8 cellular contexts compared by ENCODE assay signal in genomic region chr16:30787613-30788378, GRCh38. TPM values are rescaled to one million over a fixed set of nuclear protein-coding genes. Genes with fewer than 3 reads are reported as not detected.
DNase-seq lines count a peak whose midpoint lies in the region; ATAC-seq, FAIRE-seq and TF ChIP-seq lines count a peak whose summit lies in the region.

No MANE protein-coding gene starts in this region.

- BruUV-seq in K562 (replicated peaks; lab: Mats Ljungman, UMichigan), result TSS peak; percentile 78

- peak overlapping the region; percentile 88 to 98 for H3K9ac ChIP-seq in K562 (ENCODE audit: insufficient read depth in 1 of 2, low read depth in 2 of 2, low read length in 2 of 2)
- H3K9ac ChIP-seq in liver (ENCODE audit: low read depth in 1 of 2, low read length in 2 of 2), result peak overlapping the region in 1 of 2 donors; percentile 50

- H3K4me1 Mint-ChIP-seq in activated CD4-positive, alpha-beta T cell treated with anti-CD3 and anti-CD28 coated beads for 36 hours, result peaks cover 17% of the 10 kb centered on the region

- H3K4me1 ChIP-seq in K562 (replicated peaks in 1 of 2; ENCODE audit: control insufficient read depth in 2 of 2, insufficient read depth in 2 of 2, low read length in 2 of 2) (peaks cover 14 to 26% of the 10 kb centered on the region in 2 experiments; a peak in 4 of 5 replicates), liver (ENCODE audit: control insufficient read depth in 4 of 4, insufficient read depth in 4 of 4, low read length in 3 of 4) (peaks cover 5 to 20% (median 11%) of the 10 kb centered on the region in 4 donors)

- H3K27ac ChIP-seq in K562 (ENCODE audit: extremely low read depth, low read depth, low read length) (peak overlapping the region; percentile 87), liver (ENCODE audit: low read depth in 1 of 2, low read length in 2 of 2) (peak overlapping the region; percentile 39 to 56), temporal lobe (ENCODE audit: low read depth, low read length) (peak overlapping the region; percentile 66)

- H3K27me3 ChIP-seq in K562 (ENCODE audit: control insufficient read depth in 2 of 2, insufficient read depth in 2 of 2, low read length in 2 of 2), result no peaks in the 10 kb centered on the region
- H3K27me3 ChIP-seq in liver (ENCODE audit: control insufficient read depth in 4 of 4, insufficient read depth in 4 of 4, low read length in 3 of 4), result no peaks in the 10 kb centered on the region

- POLR2A ChIA-PET in activated CD4-positive, alpha-beta T cell treated with anti-CD3 and anti-CD28 coated beads for 36 hours (lab: Charles Lee), result no interaction called here
- POLR2A ChIA-PET in K562 (lab: Yijun Ruan, JAX), result interaction anchor here (1.0 to 2.7 kb wide), 6 partner anchors 9 to 18 kb away, joined by 3 to 12 read pairs (median 7); no protein-coding TSS in a partner anchor
- POLR2A ChIA-PET in GM10248 (lab: Yijun Ruan, JAX), result no interaction called here

- TF ChIP-seq POLR2A in K562 (conservative IDR thresholded peaks at IDR 0.05), result no peak

- TF ChIP-seq EP300 in K562 (IDR thresholded peaks at IDR 0.05; ENCODE audit: low read length), result no peak

- H3K27ac Mint-ChIP-seq in activated CD4-positive, alpha-beta T cell treated with anti-CD3 and anti-CD28 coated beads for 36 hours, result no peak overlapping the region

- in situ Hi-C loops in K562 (cut with MboI), result no loop called here

- H3K4me3 ChIP-seq in K562, result peak overlapping the region; percentile 73
- H3K4me3 ChIP-seq in liver (ENCODE audit: low read depth in 1 of 3, low read length in 3 of 3), result peak overlapping the region; percentile 84 to 98 (median 92)

- H3K36me3 Mint-ChIP-seq in activated CD4-positive, alpha-beta T cell treated with anti-CD3 and anti-CD28 coated beads for 36 hours (ENCODE audit: low read depth), result peaks cover 7% of the 10 kb centered on the region

- peaks cover 25% of the 10 kb centered on the region; the same call in 1 of the 3 replicates for H3K36me3 ChIP-seq in K562 (ENCODE audit: control insufficient read depth, insufficient read depth, low read length)
- H3K36me3 ChIP-seq in liver (ENCODE audit: control insufficient read depth in 4 of 4, insufficient read depth in 3 of 4, low read depth in 1 of 4, low read length in 3 of 4), result peaks cover 0 to 7% (median 3%) of the 10 kb centered on the region in 4 donors

- TF ChIP-seq RAD21 in K562 (CRISPR knock-in tag; conservative IDR thresholded peaks at IDR 0.05 in 1 of 2, IDR thresholded peaks at IDR 0.05 in 1 of 2), result no peak
- no peak for TF ChIP-seq RAD21 in liver (IDR thresholded peaks at IDR 0.05)

- CTCF ChIA-PET in activated CD4-positive, alpha-beta T cell treated with anti-CD3 and anti-CD28 coated beads for 36 hours (lab: Charles Lee), result interaction anchor here (0.6 kb wide), 1 partner anchor 26 kb away, joined by 4 read pairs; no protein-coding TSS in a partner anchor
- CTCF ChIA-PET in K562 (lab: Yijun Ruan, JAX; ENCODE audit: low intra/inter-chr PET ratio), result no interaction called here
- CTCF ChIA-PET in GM10248 (lab: Yijun Ruan, JAX), result no interaction called here

- H3K79me2 ChIP-seq in K562 (ENCODE audit: control insufficient read depth, insufficient read depth, low read length), result peaks cover 27% of the 10 kb centered on the region

- no peak for DNase-seq in activated CD4-positive, alpha-beta T cell treated with anti-CD3 and anti-CD28 coated beads for 36 hours
- no peak for DNase-seq in activated CD4-positive, alpha-beta T cell treated with anti-CD3 and anti-CD28 coated beads for 1 hour
- DNase-seq in K562 (ENCODE audit: extremely low read depth in 1 of 4, low spot score in 3 of 4) (no peak), NCI-H2171 treated with DMSO at 0.1 percent for 48 hours (lab: John Stamatoyannopoulos, UW) (no peak), GM10248 (ENCODE audit: extremely low spot score) (no peak)

- ATAC-seq in activated CD4-positive, alpha-beta T cell treated with anti-CD3 and anti-CD28 coated beads for 36 hours, result no peak
- ATAC-seq in K562 (peak; percentile 5), HG02970 (IDR thresholded peaks at IDR 0.05; ENCODE audit: low FRiP score, unreplicated experiment) (no peak)

- FAIRE-seq in K562 (lab: Jason Lieb, UNC), result peak; percentile 56

- intact Hi-C loops in activated CD4-positive, alpha-beta T cell treated with anti-CD3 and anti-CD28 coated beads for 36 hours (cut with DNase I, micrococcal nuclease), result no loop called here
- intact Hi-C loops in K562 (cut with micrococcal nuclease), result loop anchor here (1.0 kb wide), 1 partner anchor 18 kb away; no protein-coding TSS in a partner anchor

- peak overlapping the region; percentile 95 for H2AFZ ChIP-seq in K562 (ENCODE audit: low read depth, low read length)

- no peak for TF ChIP-seq CTCF in K562 (IDR thresholded peaks at IDR 0.05 in 2 of 3, conservative IDR thresholded peaks at IDR 0.05 in 1 of 3; ENCODE audit: insufficient read depth in 2 of 3, low read depth in 1 of 3, low read length in 3 of 3)
- no peak for TF ChIP-seq CTCF in liver (IDR thresholded peaks at IDR 0.05; ENCODE audit: low read depth, low read length, missing input control)
- TF ChIP-seq CTCF in GM10248 (IDR thresholded peaks at IDR 0.05; ENCODE audit: control extremely low read depth, extremely low read depth, low read depth, missing control alignments), result no peak

- H4K20me1 ChIP-seq in K562 (replicated peaks; ENCODE audit: control insufficient read depth, insufficient read depth, low read length), result no peaks in the 10 kb centered on the region

- H3K9me1 ChIP-seq in K562 (ENCODE audit: control insufficient read depth, insufficient read depth, low read length), result no peaks in the 10 kb centered on the region

- peak overlapping the region; percentile 86 for H3K4me2 ChIP-seq in K562 (ENCODE audit: insufficient read depth, low read length)

- WGBS in K562 (ENCODE audit: insufficient coverage, low coverage, missing lambda C conversion rate), result 34% methylated on average over 11 of the region's 11 CpGs
- 48% methylated on average over 11 of the region's 11 CpGs for WGBS in liver

- no peaks in the 10 kb centered on the region for H3K9me3 Mint-ChIP-seq in activated CD4-positive, alpha-beta T cell treated with anti-CD3 and anti-CD28 coated beads for 36 hours (ENCODE audit: low read depth)

- H3K27me3 Mint-ChIP-seq in activated CD4-positive, alpha-beta T cell treated with anti-CD3 and anti-CD28 coated beads for 36 hours, result peaks cover 2% of the 10 kb centered on the region

- peak overlapping the region; percentile 75 for H3K4me3 Mint-ChIP-seq in activated CD4-positive, alpha-beta T cell treated with anti-CD3 and anti-CD28 coated beads for 36 hours

- H3K9me3 ChIP-seq in K562 (replicated peaks; ENCODE audit: control insufficient read depth, insufficient read depth, low read depth, low read length) (no peaks in the 10 kb centered on the region), liver (ENCODE audit: control insufficient read depth in 4 of 4, low read length in 3 of 4) (no peaks in the 10 kb centered on the region)

RNA-seq across cellular contexts. Expression of gene ZNF629, which starts 0.8 kb away (rescaled TPM):
- total RNA-seq in activated CD4-positive, alpha-beta T cell treated with anti-CD3 and anti-CD28 coated beads for 36 hours, result 1 to 10 TPM; 3.4 to 3.7 TPM
- 6.8 and 16.5 TPM in 2 replicates for total RNA-seq in K562 (2011; cell fraction: chromatin; rRNA removed; ENCODE audit: low replicate concordance)
- 8.6 and 11.3 TPM in 2 replicates for total RNA-seq in K562 (2011; cell fraction: nucleolus; rRNA removed)
- 6.7 and 7.3 TPM in 2 replicates for total RNA-seq in K562 (2011; cell fraction: nucleoplasm; rRNA removed)
- total RNA-seq in K562 (2014; rRNA removed), result 13.8 and 14.9 TPM in 2 replicates
- 6.7 and 7.3 TPM in 2 replicates for total RNA-seq in K562 (2014; rRNA removed; fragmentation: Illumina TruSeq; extraction: Trizol)
- total RNA-seq in K562 (2015; rRNA removed; fragmentation: Illumina TruSeq; extraction: Trizol), result 9.2 and 10.0 TPM in 2 replicates
- total RNA-seq in K562 (2021), result 16.5 and 18.8 TPM in 2 replicates
- 2.6 and 4.4 TPM in 2 replicates for polyA plus RNA-seq in K562 (2011; rRNA removed)
- polyA plus RNA-seq in K562 (2011; cell fraction: cytosol; rRNA removed), result 4.0 and 5.6 TPM in 2 replicates
- 7.1 and 10.9 TPM in 2 replicates for polyA plus RNA-seq in K562 (2011; cell fraction: nucleus; rRNA removed)
- polyA plus RNA-seq in K562 (2012), result 12.0 and 13.0 TPM in 2 replicates
- 11.6 and 12.4 TPM in 2 replicates for polyA plus RNA-seq in K562 (2014; fragmentation: Illumina TruSeq; extraction: Trizol)
- under 1 TPM; 0.44 to 0.66 TPM for polyA plus RNA-seq in K562 (2014; fragmentation: Nextera tagmentation; extraction: Ambion mirVana)
- polyA plus RNA-seq in K562 (2014; rRNA removed), result 6.1 and 7.4 TPM in 2 replicates
- 4.2 and 5.3 TPM in 2 replicates for polyA minus RNA-seq in K562 (2011; rRNA and poly(A)+ RNA removed)
- polyA minus RNA-seq in K562 (2011; cell fraction: cytosol; rRNA and poly(A)+ RNA removed), result 9.2 and 9.8 TPM in 2 replicates
- polyA minus RNA-seq in K562 (2011; cell fraction: nucleus; rRNA and poly(A)+ RNA removed), result 8.3 and 11.2 TPM in 2 replicates
- total RNA-seq in liver, result 1 to 10 TPM; 3.3 to 4.2 TPM
- polyA plus RNA-seq in liver, result 1 to 10 TPM in 1 of 2 donors, under 1 TPM in 1; 0.86 to 3.5 TPM
- 12.3 TPM for total RNA-seq in temporal lobe

RNA-seq across cellular contexts. Expression of gene RNF40, which starts 25.7 kb away (rescaled TPM):
- 10 to 100 TPM; 72.3 to 85.5 TPM for total RNA-seq in activated CD4-positive, alpha-beta T cell treated with anti-CD3 and anti-CD28 coated beads for 36 hours
- total RNA-seq in K562 (2011; cell fraction: chromatin; rRNA removed; ENCODE audit: low replicate concordance), result 149 and 268 TPM in 2 replicates
- total RNA-seq in K562 (2011; cell fraction: nucleolus; rRNA removed), result 112 and 115 TPM in 2 replicates
- total RNA-seq in K562 (2011; cell fraction: nucleoplasm; rRNA removed), result 105 and 116 TPM in 2 replicates
- total RNA-seq in K562 (2014; rRNA removed) (81.9 and 95.6 TPM in 2 replicates), K562 (2014; rRNA removed; fragmentation: Illumina TruSeq; extraction: Trizol) (73.7 and 81.5 TPM in 2 replicates), K562 (2015; rRNA removed; fragmentation: Illumina TruSeq; extraction: Trizol) (76.4 and 82.9 TPM in 2 replicates), K562 (2021) (124 and 129 TPM in 2 replicates), liver (10 to 100 TPM; 41.0 to 55.4 TPM), temporal lobe (64.4 TPM)
- polyA plus RNA-seq in K562 (2011; rRNA removed) (91.7 and 97.8 TPM in 2 replicates), K562 (2014; fragmentation: Illumina TruSeq; extraction: Trizol) (107 and 115 TPM in 2 replicates), K562 (2014; fragmentation: Nextera tagmentation; extraction: Ambion mirVana) (1 to 10 TPM; 6.2 to 9.1 TPM), K562 (2014; rRNA removed) (68.2 and 75.6 TPM in 2 replicates), liver (10 to 100 TPM; 25.9 to 27.1 TPM)
- 60.8 and 77.4 TPM in 2 replicates for polyA plus RNA-seq in K562 (2011; cell fraction: cytosol; rRNA removed)
- polyA plus RNA-seq in K562 (2011; cell fraction: nucleus; rRNA removed), result 137 and 170 TPM in 2 replicates
- polyA plus RNA-seq in K562 (2012), result 78.5 and 80.4 TPM in 2 replicates
- 89.9 and 91.7 TPM in 2 replicates for polyA minus RNA-seq in K562 (2011; rRNA and poly(A)+ RNA removed)
- 61.7 and 77.1 TPM in 2 replicates for polyA minus RNA-seq in K562 (2011; cell fraction: cytosol; rRNA and poly(A)+ RNA removed)
- 39.2 and 51.2 TPM in 2 replicates for polyA minus RNA-seq in K562 (2011; cell fraction: nucleus; rRNA and poly(A)+ RNA removed)

RNA-seq across cellular contexts. Expression of gene CFAP119, which starts 25.9 kb away (rescaled TPM):
- total RNA-seq in activated CD4-positive, alpha-beta T cell treated with anti-CD3 and anti-CD28 coated beads for 36 hours, result 1 to 10 TPM; 1.7 to 3.1 TPM
- total RNA-seq in K562 (2011; cell fraction: chromatin; rRNA removed; ENCODE audit: low replicate concordance), result 23.0 and 52.3 TPM in 2 replicates
- total RNA-seq in K562 (2011; cell fraction: nucleolus; rRNA removed), result 44.0 and 46.5 TPM in 2 replicates
- 24.7 and 39.0 TPM in 2 replicates for total RNA-seq in K562 (2011; cell fraction: nucleoplasm; rRNA removed)
- total RNA-seq in K562 (2014; rRNA removed) (16.1 and 18.5 TPM in 2 replicates), K562 (2014; rRNA removed; fragmentation: Illumina TruSeq; extraction: Trizol) (4.2 and 6.1 TPM in 2 replicates), K562 (2015; rRNA removed; fragmentation: Illumina TruSeq; extraction: Trizol) (7.0 and 7.4 TPM in 2 replicates), K562 (2021) (18.4 and 20.0 TPM in 2 replicates), liver (1 to 10 TPM in 1 of 2 donors, under 1 TPM in 1; 0.33 to 2.7 TPM), temporal lobe (1.7 TPM)
- polyA plus RNA-seq in K562 (2011; rRNA removed) (13.5 and 16.3 TPM in 2 replicates), K562 (2014; fragmentation: Illumina TruSeq; extraction: Trizol) (9.0 and 9.6 TPM in 2 replicates), K562 (2014; fragmentation: Nextera tagmentation; extraction: Ambion mirVana) (1 to 10 TPM; 5.5 to 6.2 TPM), K562 (2014; rRNA removed) (33.7 and 38.2 TPM in 2 replicates), liver (1 to 10 TPM in 1 of 2 donors, under 1 TPM in 1; 0.82 to 1.6 TPM)
- 10.6 and 19.6 TPM in 2 replicates for polyA plus RNA-seq in K562 (2011; cell fraction: cytosol; rRNA removed)
- polyA plus RNA-seq in K562 (2011; cell fraction: nucleus; rRNA removed), result 107 and 225 TPM in 2 replicates
- polyA plus RNA-seq in K562 (2012), result 14.9 and 20.9 TPM in 2 replicates
- 1.2 and 2.5 TPM in 2 replicates for polyA minus RNA-seq in K562 (2011; rRNA and poly(A)+ RNA removed)
- polyA minus RNA-seq in K562 (2011; cell fraction: cytosol; rRNA and poly(A)+ RNA removed), result 3.8 and 4.2 TPM in 2 replicates
- polyA minus RNA-seq in K562 (2011; cell fraction: nucleus; rRNA and poly(A)+ RNA removed), result 16.9 and 21.3 TPM in 2 replicates

RNA-seq across cellular contexts. Expression of gene PHKG2, which starts 39.6 kb away (rescaled TPM):
- 10 to 100 TPM; 21.8 to 26.0 TPM for total RNA-seq in activated CD4-positive, alpha-beta T cell treated with anti-CD3 and anti-CD28 coated beads for 36 hours
- total RNA-seq in K562 (2011; cell fraction: chromatin; rRNA removed; ENCODE audit: low replicate concordance), result 128 and 290 TPM in 2 replicates
- 161 and 163 TPM in 2 replicates for total RNA-seq in K562 (2011; cell fraction: nucleolus; rRNA removed)
- total RNA-seq in K562 (2011; cell fraction: nucleoplasm; rRNA removed), result 157 and 194 TPM in 2 replicates
- total RNA-seq in K562 (2014; rRNA removed) (30.7 and 45.9 TPM in 2 replicates), K562 (2014; rRNA removed; fragmentation: Illumina TruSeq; extraction: Trizol) (18.3 and 21.2 TPM in 2 replicates), K562 (2015; rRNA removed; fragmentation: Illumina TruSeq; extraction: Trizol) (23.9 and 25.2 TPM in 2 replicates), K562 (2021) (39.7 and 40.7 TPM in 2 replicates), liver (10 to 100 TPM in 1 of 2 donors, 1 to 10 TPM in 1; 9.2 to 16.3 TPM), temporal lobe (8.4 TPM)
- polyA plus RNA-seq in K562 (2011; rRNA removed) (44.1 and 54.4 TPM in 2 replicates), K562 (2014; fragmentation: Illumina TruSeq; extraction: Trizol) (39.2 and 41.0 TPM in 2 replicates), K562 (2014; fragmentation: Nextera tagmentation; extraction: Ambion mirVana) (10 to 100 TPM in 1 of 2 experiments, 1 to 10 TPM in 1; 5.8 to 14.1 TPM), K562 (2014; rRNA removed) (50.4 and 54.2 TPM in 2 replicates), liver (10 to 100 TPM; 19.5 to 21.2 TPM)
- polyA plus RNA-seq in K562 (2011; cell fraction: cytosol; rRNA removed), result 44.6 and 56.8 TPM in 2 replicates
- 182 and 233 TPM in 2 replicates for polyA plus RNA-seq in K562 (2011; cell fraction: nucleus; rRNA removed)
- 30.6 and 41.6 TPM in 2 replicates for polyA plus RNA-seq in K562 (2012)
- polyA minus RNA-seq in K562 (2011; rRNA and poly(A)+ RNA removed), result 19.6 and 26.2 TPM in 2 replicates
- polyA minus RNA-seq in K562 (2011; cell fraction: cytosol; rRNA and poly(A)+ RNA removed), result 14.9 and 17.4 TPM in 2 replicates
- 36.2 and 39.6 TPM in 2 replicates for polyA minus RNA-seq in K562 (2011; cell fraction: nucleus; rRNA and poly(A)+ RNA removed)
